ENCODE assay signal across 29 cellular contexts in the genomic region with DNA sequence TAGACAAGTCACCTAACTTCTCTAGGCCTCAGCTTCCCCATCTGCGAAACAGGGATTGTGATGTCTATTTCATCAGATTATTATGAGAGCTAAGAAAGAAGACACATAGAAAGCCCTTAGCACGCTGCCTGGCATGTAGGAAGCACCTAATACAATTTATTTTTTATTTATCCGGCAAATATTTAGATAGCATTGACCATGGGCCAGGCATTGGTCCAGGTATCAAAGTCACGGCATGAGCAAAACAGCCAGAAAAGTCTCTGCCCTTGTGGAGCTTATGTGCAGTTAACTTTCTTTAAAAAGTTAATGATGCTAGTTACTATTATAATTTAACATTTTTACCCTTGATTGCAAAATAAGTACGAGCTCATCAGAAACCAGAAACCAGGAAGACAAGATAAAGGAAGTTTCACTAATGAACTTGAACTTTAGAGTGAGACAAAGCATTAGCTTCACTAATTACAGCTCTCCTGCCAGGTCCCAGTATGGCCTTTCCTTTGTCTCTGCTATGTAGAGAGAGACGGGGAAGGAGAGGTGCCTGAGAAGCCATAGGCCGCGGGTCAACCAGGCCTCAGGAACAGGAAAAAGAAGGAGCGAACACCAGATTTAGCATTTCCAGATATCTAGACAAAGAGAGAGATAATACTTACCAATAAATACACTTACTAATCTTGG.
"Had no signal": no experiment of that assay in that cellular context is flagged by ENCODE, and none has a peak within 500 bp of the region (broad histone marks: within the 10 kb centered on the region; RNA-seq: fewer than 3 reads in every experiment).

No MANE protein-coding gene starts in this region.

- H3K4me1 Mint-ChIP-seq: naive thymus-derived CD8-positive, alpha-beta T cell; nephron; stimulated activated naive B cell treated with anti-CD40 and anti-IgM and Interleukin-4, amounts not matched to agents 10 μg/mL and 1 μg/mL and 100 μg/mL, for 72 hours had no signal

- ATAC-seq: left cardiac atrium; naive thymus-derived CD8-positive, alpha-beta T cell; psoas muscle; sciatic nerve; stimulated activated naive B cell treated with anti-CD40 and anti-IgM and Interleukin-4, amounts not matched to agents 10 μg/mL and 1 μg/mL and 100 μg/mL, for 72 hours; stimulated activated naive CD8-positive, alpha-beta T cell treated with anti-CD3 and anti-CD28 coated beads, Interleukin-15, Interleukin-2, amounts not matched to agents 100 U/mL and 50 U/mL, for 24 hours had no signal

- H3K4me3 ChIP-seq: left lung, lower lobe of right lung, psoas muscle, right atrium auricular region, skin epidermis, stomach, testis, thyroid gland, transverse colon, upper lobe of right lung had no signal

- H3K27ac Mint-ChIP-seq: naive thymus-derived CD8-positive, alpha-beta T cell; stimulated activated naive B cell treated with anti-CD40 and anti-IgM and Interleukin-4, amounts not matched to agents 10 μg/mL and 1 μg/mL and 100 μg/mL, for 72 hours had no signal

- H3K27ac ChIP-seq: left lung, lower lobe of right lung, parathyroid adenoma, psoas muscle, right atrium auricular region, skin epidermis, stomach, testis, thyroid gland, transverse colon, upper lobe of right lung had no signal

- H2AFZ ChIP-seq: parathyroid adenoma had no signal

- H3K9me3 Mint-ChIP-seq: nephron, neural crest cell had no signal

- H3K9me3 ChIP-seq: left lung, lower lobe of right lung, psoas muscle, right atrium auricular region, stomach, testis, thyroid gland, transverse colon, upper lobe of right lung had no signal

- H3K27me3 ChIP-seq: right atrium auricular region, testis, thyroid gland, transverse colon, upper lobe of right lung had no signal

- H3K4me1 ChIP-seq: left lung, lower lobe of right lung, parathyroid adenoma, psoas muscle, right atrium auricular region, stomach, testis, thyroid gland, transverse colon, upper lobe of right lung had no signal

- FAIRE-seq: keratinocyte, urothelium cell line had no signal

- DNase-seq: hippocampal formation; kidney glomerular epithelial cell; left cardiac atrium; left lung; lower lobe of right lung; mammary epithelial cell; mesenchymal stem cell; naive thymus-derived CD8-positive, alpha-beta T cell; nucleus accumbens; psoas muscle; stimulated activated CD4-positive, alpha-beta T cell treated with anti-CD3 and anti-CD28 coated beads, Interleukin-12 subunit alpha, Interleukin-12 subunit beta, amount 100 ng/mL, for 4 hours; stimulated activated CD4-positive, alpha-beta T cell treated with anti-CD3 and anti-CD28 coated beads, Interleukin-15, amount 100 ng/mL, for 24 hours; stimulated activated CD4-positive, alpha-beta T cell treated with anti-CD3 and anti-CD28 coated beads, Interleukin-2, amount 100 ng/mL, for 24 hours; stimulated activated CD4-positive, alpha-beta T cell treated with anti-CD3 and anti-CD28 coated beads, Interleukin-4, amount 100 ng/mL, for 1 hour; stimulated activated naive B cell treated with anti-CD40 and anti-IgM and Interleukin-4, amounts not matched to agents 10 μg/mL and 1 μg/mL and 100 μg/mL, for 72 hours; stimulated activated naive CD8-positive, alpha-beta T cell treated with anti-CD3 and anti-CD28 coated beads, Interleukin-15, Interleukin-2, amounts not matched to agents 100 U/mL and 50 U/mL, for 24 hours; stomach; testis; thyroid gland; transverse colon; upper lobe of right lung had no signal

- H3K79me2 ChIP-seq: parathyroid adenoma had no signal

- H3K36me3 Mint-ChIP-seq: naive thymus-derived CD8-positive, alpha-beta T cell; stimulated activated naive B cell treated with anti-CD40 and anti-IgM and Interleukin-4, amounts not matched to agents 10 μg/mL and 1 μg/mL and 100 μg/mL, for 72 hours had no signal

- H3K36me3 ChIP-seq: left lung, lower lobe of right lung, right atrium auricular region, stomach, thyroid gland, transverse colon, upper lobe of right lung had no signal

- H3K4me3 Mint-ChIP-seq: naive thymus-derived CD8-positive, alpha-beta T cell; nephron; neural crest cell; stimulated activated naive B cell treated with anti-CD40 and anti-IgM and Interleukin-4, amounts not matched to agents 10 μg/mL and 1 μg/mL and 100 μg/mL, for 72 hours had no signal
